In genomic region chr2:8704906-8705305, GRCh38 we compare ENCODE assay signal across 13 cellular contexts. TPM values are rescaled to one million over a fixed set of nuclear protein-coding genes. Genes with fewer than 3 reads are reported as not detected.
A peak's percentile ranks its signal among the peaks of the same experiment; 100 is the strongest.
DNase-seq lines count a peak whose midpoint lies in the region; ATAC-seq and TF ChIP-seq lines count a peak whose summit lies in the region.
"Had no signal": no experiment of that assay in that cellular context is flagged by ENCODE, and none has a peak within 500 bp of the region (broad histone marks: within the 10 kb centered on the region; RNA-seq: fewer than 3 reads in every experiment).

No MANE protein-coding gene starts in this region.

- peak; percentile 70 for ATAC-seq in SK-N-SH treated with all-trans-retinoic acid at 6 μM for 48 hours
- ATAC-seq in heart right ventricle: no peak
- ATAC-seq in GM18868 (IDR thresholded peaks at IDR 0.05; ENCODE audit: unreplicated experiment): no peak
- ATAC-seq: GM12878 had no signal

- H3K4me1 ChIP-seq in heart right ventricle: no peaks in the 10 kb centered on the region
- H3K4me1 ChIP-seq: BLaER1 treated with 17β-estradiol and CSF1 and Interleukin-3, amounts not matched to agents 10 nM and 100 nM had no signal

- no peaks in the 10 kb centered on the region for H3K36me3 ChIP-seq in heart right ventricle
- H3K36me3 ChIP-seq: BLaER1 treated with 17β-estradiol and CSF1 and Interleukin-3, amounts not matched to agents 10 nM and 100 nM; HAP-1 had no signal

- H3K27ac ChIP-seq in heart right ventricle: no peak overlapping the region
- H3K27ac ChIP-seq: BLaER1 treated with 17β-estradiol and CSF1 and Interleukin-3, amounts not matched to agents 10 nM and 100 nM had no signal

- H3K4me3 ChIP-seq in AG10803 (ENCODE audit: low read length): no peak overlapping the region
- no peak overlapping the region for H3K4me3 ChIP-seq in heart right ventricle
- no peak overlapping the region for H3K4me3 ChIP-seq in foreskin fibroblast (ENCODE audit: low read depth in 1 of 2, low read length in 2 of 2)
- H3K4me3 ChIP-seq: BLaER1 treated with 17β-estradiol and CSF1 and Interleukin-3, amounts not matched to agents 10 nM and 100 nM; GM12878; HAP-1 had no signal

- no peaks in the 10 kb centered on the region for H3K27me3 ChIP-seq in heart right ventricle
- H3K27me3 ChIP-seq: BLaER1 treated with 17β-estradiol and CSF1 and Interleukin-3, amounts not matched to agents 10 nM and 100 nM had no signal

- WGBS in heart right ventricle, 2 donors: 68 to 72% methylated on average over 3 of the region's 3 CpGs

- DNase-seq in AG10803 (ENCODE audit: low read depth) (peak; percentile 13), astrocyte of the hippocampus (ENCODE audit: low read depth, low spot score) (peak; percentile 37), iris pigment epithelial cell (ENCODE audit: low read depth) (peak; percentile 48), heart right ventricle (no peak), foreskin fibroblast (no peak)
- DNase-seq: 8988T; CD4-positive, CD25-positive, alpha-beta regulatory T cell; DMS53 had no signal

- intact Hi-C loops in heart right ventricle (cut with DNase I): no loop called here

- TF ChIP-seq CTCF in AG10803 (conservative IDR thresholded peaks at IDR 0.05; ENCODE audit: low read length) (no peak), heart right ventricle (IDR thresholded peaks at IDR 0.05) (no peak), foreskin fibroblast (IDR thresholded peaks at IDR 0.05; ENCODE audit: low read depth, low read length) (no peak)

- peaks cover 0 to 6% (median 0%) of the 10 kb centered on the region in 11 donors for H3K9me3 ChIP-seq in heart right ventricle
- H3K9me3 ChIP-seq: HAP-1 had no signal

TF ChIP-seq in SK-N-SH treated with all-trans-retinoic acid at 6 μM for 48 hours, 23 proteins besides CTCF, POLR2A, EP300 and RAD21:
- TF ChIP-seq ZNF8 (CRISPR knock-in tag; IDR thresholded peaks at IDR 0.05) (no peak), ZC3H10 (CRISPR knock-in tag; IDR thresholded peaks at IDR 0.05) (no peak), TCF4 (CRISPR knock-in tag; IDR thresholded peaks at IDR 0.05; ENCODE audit: borderline replicate concordance) (no peak), ZFP30 (CRISPR knock-in tag; IDR thresholded peaks at IDR 0.05) (no peak), ZNF70 (CRISPR knock-in tag; IDR thresholded peaks at IDR 0.05) (no peak), BACH2 (CRISPR knock-in tag; IDR thresholded peaks at IDR 0.05; ENCODE audit: borderline replicate concordance) (no peak), SNAI2 (CRISPR knock-in tag; IDR thresholded peaks at IDR 0.05) (no peak)

RNA-seq across cellular contexts. Expression of gene ID2, which starts 23.1 kb away (rescaled TPM):
- 10 to 100 TPM; 20.8 to 49.7 (median 27.2) TPM for total RNA-seq in heart right ventricle
- polyA plus RNA-seq in heart right ventricle: 100 to 1,000 TPM in 1 of 2 donors, 10 to 100 TPM in 1; 70.3 to 113 TPM

Comparison
In these comparisons a context has a peak if more than half of its experiments do, and no peak if none do; other contexts are left out.
1. DNase-seq: peak in AG10803 (single experiment), astrocyte of the hippocampus (single experiment) and iris pigment epithelial cell (single experiment); none in heart right ventricle (0 of 2) and foreskin fibroblast (0 of 2).